In the genomic region with DNA sequence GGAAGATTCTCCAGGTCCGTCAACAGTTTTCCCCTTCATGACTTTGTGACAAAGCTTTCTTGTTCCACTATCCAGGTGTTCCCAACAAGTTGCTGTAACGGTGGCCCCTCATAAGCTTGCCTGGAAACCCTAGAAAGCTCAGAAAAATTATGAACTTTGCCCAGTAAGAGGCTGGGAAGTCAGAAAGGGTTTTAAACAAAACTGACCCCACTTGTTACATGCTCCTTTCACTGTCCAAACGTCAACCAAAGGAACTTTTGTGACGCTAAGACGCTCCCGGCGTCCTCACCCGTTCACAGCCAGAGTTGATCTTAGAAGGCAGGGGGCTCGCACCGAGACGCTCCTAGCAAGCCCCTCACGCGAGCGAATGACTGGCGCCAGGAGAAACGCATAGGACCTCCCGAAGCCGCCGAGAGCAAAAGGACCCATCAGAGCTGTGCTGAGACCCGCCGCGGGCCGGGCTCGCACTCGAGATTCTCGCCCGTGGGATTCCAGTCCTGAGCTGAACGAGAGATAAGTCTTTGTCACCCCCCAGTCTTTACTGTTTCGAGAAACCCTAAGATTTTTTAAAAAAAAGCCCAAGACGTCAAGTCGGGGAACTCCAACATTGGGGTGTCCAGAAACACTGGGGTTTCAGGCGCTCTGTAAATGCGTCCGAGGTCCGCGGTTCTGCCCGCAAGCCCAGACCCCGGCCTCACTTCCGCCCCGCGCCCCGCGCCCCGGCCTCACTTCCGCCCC, we compare ENCODE assay signal across 8 cellular contexts. TPM values are rescaled to one million over a fixed set of nuclear protein-coding genes. Genes with fewer than 3 reads are reported as not detected.
DNase-seq lines count a peak whose midpoint lies in the region; ATAC-seq, FAIRE-seq and TF ChIP-seq lines count a peak whose summit lies in the region.

No MANE protein-coding gene starts in this region.

- no peaks in the 10 kb centered on the region for H3K9me3 ChIP-seq in neuronal stem cell (replicated peaks in 1 of 2; ENCODE audit: control insufficient read depth in 2 of 2, insufficient read depth in 1 of 2, low read depth in 1 of 2, low read length in 2 of 2)

- no peak overlapping the region for H2BK12ac ChIP-seq in neuronal stem cell (ENCODE audit: low read length)

- H3K4me3 ChIP-seq in fibroblast of villous mesenchyme (ENCODE audit: low read depth, low read length) (peak overlapping the region; percentile 82), neuronal stem cell (ENCODE audit: low read length in 2 of 2) (peak overlapping the region; percentile 25 to 75)

- H3K79me1 ChIP-seq in neuronal stem cell (ENCODE audit: low read depth, low read length), result peaks cover 9% of the 10 kb centered on the region

- no peak overlapping the region for H3K4ac ChIP-seq in neuronal stem cell (ENCODE audit: low read length)

- H3K9ac ChIP-seq in neuronal stem cell (ENCODE audit: low read depth, low read length, poor library complexity), result peak overlapping the region; percentile 37

- ATAC-seq in Right ventricle myocardium inferior (no peak), HG03196 (IDR thresholded peaks at IDR 0.05; ENCODE audit: unreplicated experiment) (peak; percentile 8), GM18907 (IDR thresholded peaks at IDR 0.05; ENCODE audit: unreplicated experiment) (no peak)
- peak; percentile 7 for ATAC-seq in activated CD8-positive, alpha-beta T cell treated with anti-CD3 and anti-CD28 coated beads, Interleukin-2, amount 10 ng/mL, durations not matched to agents 7 days and 5 days

- H3K27me3 ChIP-seq in neuronal stem cell (ENCODE audit: control insufficient read depth in 3 of 3, insufficient read depth in 3 of 3, low read depth in 1 of 3, low read length in 3 of 3), result no peaks in the 10 kb centered on the region

- no peaks in the 10 kb centered on the region for H3K9me3 Mint-ChIP-seq in activated CD8-positive, alpha-beta T cell treated with anti-CD3 and anti-CD28 coated beads, Interleukin-2, amount 10 ng/mL, durations not matched to agents 7 days and 5 days (ENCODE audit: insufficient read depth)

- H4K91ac ChIP-seq in neuronal stem cell (ENCODE audit: low read depth, low read length, poor library complexity), result no peak overlapping the region

- H3K27ac ChIP-seq in neuronal stem cell (replicated peaks; ENCODE audit: low read length), result peak overlapping the region; percentile 84

- H3K4me3 Mint-ChIP-seq in activated CD8-positive, alpha-beta T cell treated with anti-CD3 and anti-CD28 coated beads, Interleukin-2, amount 10 ng/mL, durations not matched to agents 7 days and 5 days, result peak overlapping the region; percentile 94

- H2BK120ac ChIP-seq in neuronal stem cell (ENCODE audit: low read depth, low read length), result peak overlapping the region; percentile 13

- TF ChIP-seq POLR2A in GM12892 (IDR thresholded peaks at IDR 0.05; ENCODE audit: low read depth, low read length), result no peak

- H3K27me3 Mint-ChIP-seq in activated CD8-positive, alpha-beta T cell treated with anti-CD3 and anti-CD28 coated beads, Interleukin-2, amount 10 ng/mL, durations not matched to agents 7 days and 5 days (ENCODE audit: low read depth), result no peaks in the 10 kb centered on the region

- peak overlapping the region; percentile 84 for H3K18ac ChIP-seq in neuronal stem cell (ENCODE audit: low read length)

- peak overlapping the region; percentile 92 for H2AFZ ChIP-seq in neuronal stem cell (ENCODE audit: low read length)

- peak overlapping the region; percentile 72 for H3K4me2 ChIP-seq in neuronal stem cell (ENCODE audit: insufficient read depth, low read length, poor library complexity, severe bottlenecking)

- H3K23ac ChIP-seq in neuronal stem cell (ENCODE audit: low read depth, low read length, poor library complexity), result peak overlapping the region; percentile 92

- DNase-seq in Right ventricle myocardium inferior (ENCODE audit: missing footprints) (peak; percentile 71), cardiac septum (ENCODE audit: low spot score) (no peak), fibroblast of villous mesenchyme (ENCODE audit: low read depth) (peak; percentile 34), neuronal stem cell (ENCODE audit: low spot score) (peak; percentile 32), GM12892 (ENCODE audit: insufficient read length) (no peak)
- peak; percentile 43 for DNase-seq in activated CD8-positive, alpha-beta T cell treated with anti-CD3 and anti-CD28 coated beads, Interleukin-2, amount 10 ng/mL, durations not matched to agents 7 days and 5 days

- TF ChIP-seq CTCF in fibroblast of villous mesenchyme (IDR thresholded peaks at IDR 0.05; ENCODE audit: insufficient read depth, low read depth, low read length), result no peak

- no peak overlapping the region for H3K14ac ChIP-seq in neuronal stem cell (ENCODE audit: low read length)

- intact Hi-C loops in Right ventricle myocardium inferior (cut with DNase I) (loop anchor here (1.0 to 5.0 kb wide), 3 partner anchors 28 to 69 kb away; a partner anchor contains a TSS), cardiac septum (cut with DNase I) (loop anchor here (2.0 kb wide), 1 partner anchor 35 kb away; a partner anchor contains a TSS)

- peaks cover 26 to 78% of the 10 kb centered on the region in 2 donors for H3K36me3 ChIP-seq in neuronal stem cell (replicated peaks in 1 of 2; ENCODE audit: control insufficient read depth in 2 of 2, insufficient read depth in 2 of 2, low read length in 2 of 2)

- no peak for FAIRE-seq in GM12892 (lab: Jason Lieb, UNC)

- peak overlapping the region; percentile 96 for H3K27ac Mint-ChIP-seq in activated CD8-positive, alpha-beta T cell treated with anti-CD3 and anti-CD28 coated beads, Interleukin-2, amount 10 ng/mL, durations not matched to agents 7 days and 5 days

- H3K4me1 ChIP-seq in neuronal stem cell (ENCODE audit: control insufficient read depth in 2 of 2, insufficient read depth in 1 of 2, low read depth in 1 of 2, low read length in 2 of 2), result peaks cover 16 to 28% of the 10 kb centered on the region in 2 donors

- H2BK15ac ChIP-seq in neuronal stem cell (ENCODE audit: low read length), result no peak overlapping the region

- H2BK5ac ChIP-seq in neuronal stem cell (ENCODE audit: low read length), result no peak overlapping the region

- H2AK5ac ChIP-seq in neuronal stem cell (ENCODE audit: low read depth, low read length), result peak overlapping the region; percentile 66

- POLR2A ChIA-PET in activated CD8-positive, alpha-beta T cell treated with anti-CD3 and anti-CD28 coated beads, Interleukin-2, amount 10 ng/mL, durations not matched to agents 7 days and 5 days (lab: Charles Lee), result interaction anchor here (0.7 to 1.9 kb wide), 7 partner anchors 8 to 254 kb away, joined by 3 to 37 read pairs (median 5); a partner anchor contains a TSS

- peaks cover 37% of the 10 kb centered on the region for H3K4me1 Mint-ChIP-seq in activated CD8-positive, alpha-beta T cell treated with anti-CD3 and anti-CD28 coated beads, Interleukin-2, amount 10 ng/mL, durations not matched to agents 7 days and 5 days (ENCODE audit: low read depth)

- H3K36me3 Mint-ChIP-seq in activated CD8-positive, alpha-beta T cell treated with anti-CD3 and anti-CD28 coated beads, Interleukin-2, amount 10 ng/mL, durations not matched to agents 7 days and 5 days (ENCODE audit: low read depth), result peaks cover 51% of the 10 kb centered on the region

- CTCF ChIA-PET in activated CD8-positive, alpha-beta T cell treated with anti-CD3 and anti-CD28 coated beads, Interleukin-2, amount 10 ng/mL, durations not matched to agents 7 days and 5 days (lab: Charles Lee), result interaction anchor here (0.7 to 1.7 kb wide), 7 partner anchors 26 to 92 kb away, joined by 3 read pairs; a partner anchor contains a TSS

- H4K8ac ChIP-seq in neuronal stem cell (ENCODE audit: low read depth, low read length), result no peak overlapping the region

- no CpG with 5 or more reads among the region's 45 CpGs for WGBS in neuronal stem cell (ENCODE audit: extremely low coverage in 2 of 2, insufficient read length in 2 of 2, insufficient replicate concordance in 1 of 2), 2 donors

RNA-seq across cellular contexts. Expression of a gene that starts 0.5 kb away (rescaled TPM):
- 5.2 TPM for total RNA-seq in Right ventricle myocardium inferior
- total RNA-seq in cardiac septum, result 8.7 TPM
- 10 to 100 TPM; 84.4 to 89.2 TPM for total RNA-seq in activated CD8-positive, alpha-beta T cell treated with anti-CD3 and anti-CD28 coated beads, Interleukin-2, amount 10 ng/mL, durations not matched to agents 7 days and 5 days
- 115 and 119 TPM in 2 replicates for total RNA-seq in fibroblast of villous mesenchyme
- polyA plus RNA-seq in neuronal stem cell (2013, experiment 1 of 2), result 94.5 TPM
- polyA plus RNA-seq in neuronal stem cell (2013, experiment 2 of 2), result 92.4 TPM
- polyA plus RNA-seq in GM12892 (2012; ENCODE audit: missing spikeins), result 104 TPM

RNA-seq across cellular contexts. Expression of a gene that starts 28.1 kb away (rescaled TPM):
- total RNA-seq in Right ventricle myocardium inferior (170 TPM), cardiac septum (130 TPM), fibroblast of villous mesenchyme (219 and 285 TPM in 2 replicates)
- 100 to 1,000 TPM; 263 to 277 TPM for total RNA-seq in activated CD8-positive, alpha-beta T cell treated with anti-CD3 and anti-CD28 coated beads, Interleukin-2, amount 10 ng/mL, durations not matched to agents 7 days and 5 days
- polyA plus RNA-seq in neuronal stem cell (2013, experiment 1 of 2), result 126 TPM
- polyA plus RNA-seq in neuronal stem cell (2013, experiment 2 of 2), result 126 TPM
- 206 TPM for polyA plus RNA-seq in GM12892 (2012; ENCODE audit: missing spikeins)

RNA-seq across cellular contexts. Expression of a gene that starts 29.0 kb away (rescaled TPM):
- total RNA-seq in Right ventricle myocardium inferior (69.8 TPM), cardiac septum (53.1 TPM), fibroblast of villous mesenchyme (97.3 and 107 TPM in 2 replicates)
- total RNA-seq in activated CD8-positive, alpha-beta T cell treated with anti-CD3 and anti-CD28 coated beads, Interleukin-2, amount 10 ng/mL, durations not matched to agents 7 days and 5 days, result 10 to 100 TPM; 85.4 to 91.3 TPM
- polyA plus RNA-seq in neuronal stem cell (2013, experiment 1 of 2), result 49.9 TPM
- polyA plus RNA-seq in neuronal stem cell (2013, experiment 2 of 2), result 51.2 TPM
- 81.4 TPM for polyA plus RNA-seq in GM12892 (2012; ENCODE audit: missing spikeins)

RNA-seq across cellular contexts. Expression of a gene that starts 34.0 kb away (rescaled TPM):
- 45.9 TPM for total RNA-seq in Right ventricle myocardium inferior
- total RNA-seq in cardiac septum, result 49.4 TPM
- total RNA-seq in activated CD8-positive, alpha-beta T cell treated with anti-CD3 and anti-CD28 coated beads, Interleukin-2, amount 10 ng/mL, durations not matched to agents 7 days and 5 days, result 100 to 1,000 TPM; 111 to 113 TPM
- total RNA-seq in fibroblast of villous mesenchyme, result 89.5 and 159 TPM in 2 replicates
- 108 TPM for polyA plus RNA-seq in neuronal stem cell (2013, experiment 1 of 2)
- polyA plus RNA-seq in neuronal stem cell (2013, experiment 2 of 2), result 108 TPM
- polyA plus RNA-seq in GM12892 (2012; ENCODE audit: missing spikeins), result 54.2 TPM

RNA-seq across cellular contexts. Expression of a gene that starts 38.8 kb away (rescaled TPM):
- total RNA-seq in Right ventricle myocardium inferior, result 0.32 TPM
- not detected for total RNA-seq in cardiac septum
- under 1 TPM; 0.57 to 0.79 TPM for total RNA-seq in activated CD8-positive, alpha-beta T cell treated with anti-CD3 and anti-CD28 coated beads, Interleukin-2, amount 10 ng/mL, durations not matched to agents 7 days and 5 days
- 0.32 TPM in 1 of 2 replicates, not detected in the other for total RNA-seq in fibroblast of villous mesenchyme
- not detected for polyA plus RNA-seq in neuronal stem cell (2013, experiment 1 of 2)
- polyA plus RNA-seq in neuronal stem cell (2013, experiment 2 of 2), result 0.06 TPM
- polyA plus RNA-seq in GM12892 (2012; ENCODE audit: missing spikeins), result not detected

Comparison
In these comparisons a context has a peak if more than half of its experiments do, and no peak if none do; other contexts are left out.
1. DNase-seq: peak in Right ventricle myocardium inferior (single experiment), activated CD8-positive, alpha-beta T cell treated with anti-CD3 and anti-CD28 coated beads, Interleukin-2, amount 10 ng/mL, durations not matched to agents 7 days and 5 days (single experiment), fibroblast of villous mesenchyme (single experiment) and neuronal stem cell (single experiment); none in cardiac septum (single experiment) and GM12892 (single experiment).
2. ATAC-seq: peak in HG03196 (single experiment) and activated CD8-positive, alpha-beta T cell treated with anti-CD3 and anti-CD28 coated beads, Interleukin-2, amount 10 ng/mL, durations not matched to agents 7 days and 5 days (single experiment); none in Right ventricle myocardium inferior (single experiment) and GM18907 (single experiment).